In the genomic region with DNA sequence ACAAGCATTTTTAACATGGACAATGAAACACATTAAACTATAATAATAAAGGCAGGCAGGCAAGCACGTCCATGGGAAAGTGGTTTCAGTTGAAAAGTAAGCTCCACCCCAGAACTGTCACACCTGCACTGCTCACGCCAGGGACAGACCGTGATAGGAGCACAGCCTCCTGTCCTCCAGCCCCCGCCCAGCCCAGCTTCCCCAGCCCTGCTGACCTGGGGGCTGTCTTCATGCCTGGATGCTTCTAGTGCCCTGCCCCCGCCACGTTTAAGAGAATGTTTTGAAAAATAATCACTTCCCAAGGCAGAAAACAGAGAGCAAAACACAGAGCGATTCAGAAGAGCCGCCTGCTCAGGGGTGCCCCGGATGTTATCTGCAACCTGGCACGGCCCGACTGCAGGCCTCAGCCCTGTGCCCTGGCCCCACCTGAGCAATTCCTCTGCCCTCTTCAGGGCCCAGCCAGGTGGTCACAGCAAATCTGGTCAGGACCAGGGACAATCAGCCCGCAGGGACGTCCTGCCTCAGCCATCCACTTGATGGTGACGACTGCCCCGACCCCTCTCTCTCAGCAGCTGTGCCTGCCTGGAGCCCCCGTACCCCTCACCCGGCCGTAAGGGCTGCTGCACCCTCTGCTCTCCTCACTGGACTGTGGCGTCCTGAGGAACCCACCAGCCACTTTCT, we compare ENCODE assay signal across 15 cellular contexts. TPM values are rescaled to one million over a fixed set of nuclear protein-coding genes. Genes with fewer than 3 reads are reported as not detected.
DNase-seq lines count a peak whose midpoint lies in the region; ATAC-seq and TF ChIP-seq lines count a peak whose summit lies in the region.
"Had no signal": no experiment of that assay in that cellular context is flagged by ENCODE, and none has a peak within 500 bp of the region (broad histone marks: within the 10 kb centered on the region; RNA-seq: fewer than 3 reads in every experiment).

No MANE protein-coding gene starts in this region.

- H3K4me3 ChIP-seq in neural progenitor cell = no peak overlapping the region
- H3K4me3 ChIP-seq: dorsolateral prefrontal cortex had no signal

- H3K36me3 ChIP-seq in neural progenitor cell = no peaks in the 10 kb centered on the region

- TF ChIP-seq CTCF in neural progenitor cell (IDR thresholded peaks at IDR 0.05) = no peak

- H3K4me1 Mint-ChIP-seq in central memory CD8-positive, alpha-beta T cell = no peaks in the 10 kb centered on the region
- H3K4me1 Mint-ChIP-seq in neural progenitor cell = peaks cover 30% of the 10 kb centered on the region

- peak overlapping the region; percentile 68 for H3K27ac Mint-ChIP-seq in central memory CD8-positive, alpha-beta T cell (ENCODE audit: low read depth)
- H3K27ac Mint-ChIP-seq in neural progenitor cell = peak overlapping the region; percentile 87
- H3K27ac Mint-ChIP-seq: natural killer cell; stimulated activated naive CD8-positive, alpha-beta T cell treated with anti-CD3 and anti-CD28 coated beads, Interleukin-15, Interleukin-2, amounts not matched to agents 100 ng/mL and 50 ng/mL, for 24 hours had no signal

- ATAC-seq in central memory CD8-positive, alpha-beta T cell (replicated peaks; ENCODE audit: extremely low read depth, poor library complexity, severe bottlenecking) = no peak
- ATAC-seq in GM18498 (IDR thresholded peaks at IDR 0.05; ENCODE audit: unreplicated experiment) = no peak
- ATAC-seq: natural killer cell had no signal

- H3K4me1 ChIP-seq in neural progenitor cell = peaks cover 6% of the 10 kb centered on the region

- H3K36me3 Mint-ChIP-seq in central memory CD8-positive, alpha-beta T cell (ENCODE audit: insufficient read depth) = peaks cover 2% of the 10 kb centered on the region
- H3K36me3 Mint-ChIP-seq in neural progenitor cell = peaks cover 10% of the 10 kb centered on the region
- H3K36me3 Mint-ChIP-seq: natural killer cell had no signal

- peak; percentile 9 for DNase-seq in COLO668 (lab: John Stamatoyannopoulos, UW; ENCODE audit: unreplicated experiment)
- DNase-seq in NCI-H187 treated with DMSO at 0.1 percent for 48 hours (lab: John Stamatoyannopoulos, UW) = peak; percentile 31
- no peak for DNase-seq in central memory CD8-positive, alpha-beta T cell (ENCODE audit: low spot score in 2 of 2)
- DNase-seq in neural progenitor cell (ENCODE audit: low spot score) = no peak
- DNase-seq in NCI-H146 (lab: John Stamatoyannopoulos, UW) = no peak
- DNase-seq in LoVo (ENCODE audit: low spot score) = no peak
- no peak for DNase-seq in amygdala (lab: John Stamatoyannopoulos, UW)
- DNase-seq: BE2C, DMS53, dorsolateral prefrontal cortex, hippocampal formation, natural killer cell, NCI-H2081 had no signal

- H3K9me3 Mint-ChIP-seq in central memory CD8-positive, alpha-beta T cell = no peaks in the 10 kb centered on the region
- peaks cover 8% of the 10 kb centered on the region for H3K9me3 Mint-ChIP-seq in neural progenitor cell
- H3K9me3 Mint-ChIP-seq: natural killer cell; stimulated activated naive CD8-positive, alpha-beta T cell treated with anti-CD3 and anti-CD28 coated beads, Interleukin-15, Interleukin-2, amounts not matched to agents 100 ng/mL and 50 ng/mL, for 24 hours had no signal

- peaks cover 1% of the 10 kb centered on the region for H3F3A ChIP-seq in neural progenitor cell (ENCODE audit: low read depth)

- H3K79me2 ChIP-seq in neural progenitor cell (ENCODE audit: low read depth) = no peaks in the 10 kb centered on the region

- H2AFZ ChIP-seq in neural progenitor cell (replicated peaks) = no peak overlapping the region

- H3K4me2 ChIP-seq in neural progenitor cell = no peak overlapping the region

- no peak overlapping the region for H3K9ac ChIP-seq in neural progenitor cell

- H3K27me3 Mint-ChIP-seq in central memory CD8-positive, alpha-beta T cell = no peaks in the 10 kb centered on the region
- H3K27me3 Mint-ChIP-seq in neural progenitor cell (ENCODE audit: insufficient read depth, low read depth) = peaks cover 5% of the 10 kb centered on the region
- H3K27me3 Mint-ChIP-seq: stimulated activated naive CD8-positive, alpha-beta T cell treated with anti-CD3 and anti-CD28 coated beads, Interleukin-15, Interleukin-2, amounts not matched to agents 100 ng/mL and 50 ng/mL, for 24 hours had no signal

- H3K27ac ChIP-seq in neural progenitor cell = no peak overlapping the region

- H4K20me1 ChIP-seq in neural progenitor cell (ENCODE audit: low read depth) = no peaks in the 10 kb centered on the region

- no peaks in the 10 kb centered on the region for H3K27me3 ChIP-seq in neural progenitor cell
- H3K27me3 ChIP-seq: BE2C, dorsolateral prefrontal cortex had no signal

- no peak overlapping the region for H3K4me3 Mint-ChIP-seq in central memory CD8-positive, alpha-beta T cell
- H3K4me3 Mint-ChIP-seq in neural progenitor cell = no peak overlapping the region
- H3K4me3 Mint-ChIP-seq: natural killer cell; stimulated activated naive CD8-positive, alpha-beta T cell treated with anti-CD3 and anti-CD28 coated beads, Interleukin-15, Interleukin-2, amounts not matched to agents 100 ng/mL and 50 ng/mL, for 24 hours had no signal

- no peaks in the 10 kb centered on the region for H3K9me3 ChIP-seq in neural progenitor cell (ENCODE audit: low read depth)
- H3K9me3 ChIP-seq: BE2C had no signal

RNA-seq across cellular contexts. Expression of a gene that starts 30.4 kb away (rescaled TPM):
- total RNA-seq in neural progenitor cell (ENCODE audit: low replicate concordance) = 19.0 and 29.3 TPM in 2 replicates

Comparison
In these comparisons a context has a peak if more than half of its experiments do, and no peak if none do; other contexts are left out.
1. DNase-seq: peak in COLO668 (single experiment) and NCI-H187 treated with DMSO at 0.1 percent for 48 hours (single experiment); none in central memory CD8-positive, alpha-beta T cell (0 of 2), neural progenitor cell (single experiment), NCI-H146 (single experiment), LoVo (single experiment) and amygdala (0 of 56).